Comparison of ENCODE assay signal across 8 cellular contexts in the genomic region with DNA sequence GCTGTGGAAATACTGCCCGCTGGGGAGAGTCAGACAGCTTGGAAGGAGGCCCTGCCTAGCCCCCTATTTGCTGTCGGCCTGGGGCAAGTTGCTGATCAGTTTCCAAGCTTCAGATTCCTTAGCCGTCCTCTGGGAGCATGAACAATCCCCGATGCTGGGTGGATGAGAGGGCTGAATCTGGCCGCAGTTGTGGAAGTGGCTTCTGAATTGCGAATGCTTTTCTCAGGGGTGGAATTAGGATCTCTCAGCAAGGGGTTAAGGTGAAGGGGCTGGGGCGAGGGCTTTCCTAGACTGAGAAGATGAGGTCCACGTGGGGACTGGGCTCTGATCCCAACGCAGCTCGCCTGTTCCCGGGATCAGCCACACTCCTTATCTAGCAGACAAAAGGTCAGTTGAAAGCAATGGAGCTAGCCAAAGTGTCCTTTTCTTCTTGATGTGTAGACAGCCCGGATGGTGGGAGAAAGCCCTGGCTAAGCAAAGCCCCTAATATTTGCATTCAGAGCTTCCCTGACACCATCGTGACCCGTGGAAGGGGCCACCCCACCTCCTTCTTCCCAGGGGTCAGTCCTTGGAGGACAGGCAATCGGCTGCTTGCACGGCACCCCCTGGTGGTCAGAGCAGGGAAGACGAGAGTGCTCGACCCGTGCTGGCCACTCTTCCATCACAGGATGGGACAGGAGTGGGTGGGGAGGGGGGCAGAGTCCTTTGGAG. TPM values are rescaled to one million over a fixed set of nuclear protein-coding genes. Genes with fewer than 3 reads are reported as not detected.
DNase-seq lines count a peak whose midpoint lies in the region; ATAC-seq, FAIRE-seq and TF ChIP-seq lines count a peak whose summit lies in the region.

No MANE protein-coding gene starts in this region.

- no peaks in the 10 kb centered on the region for H3K9me3 ChIP-seq in MM.1S (replicated peaks; ENCODE audit: insufficient read depth, low read length)
- H3K9me3 ChIP-seq in right lobe of liver, result no peaks in the 10 kb centered on the region

- no peak overlapping the region for H3K4me2 ChIP-seq in MM.1S (ENCODE audit: low read depth, low read length)

- H3K4me3 ChIP-seq in MM.1S (ENCODE audit: low read length) (no peak overlapping the region), right lobe of liver (no peak overlapping the region)

- FAIRE-seq in GM18507 (lab: Jason Lieb, UNC), result peak; percentile 70

- no peaks in the 10 kb centered on the region for H3K79me2 ChIP-seq in MM.1S (ENCODE audit: low read length)

- TF ChIP-seq CTCF in AG09319 (IDR thresholded peaks at IDR 0.05; ENCODE audit: low read depth, low read length) (peak; percentile 91), MM.1S (IDR thresholded peaks at IDR 0.05; ENCODE audit: low read length) (peak; percentile 89), right lobe of liver (IDR thresholded peaks at IDR 0.05) (peak; percentile 75 to 91 (median 84))

- H3K36me3 ChIP-seq in MM.1S (replicated peaks; ENCODE audit: insufficient read depth, low read length) (no peaks in the 10 kb centered on the region), right lobe of liver (no peaks in the 10 kb centered on the region)

- DNase-seq in AG09319 (ENCODE audit: extremely low read depth, low read depth) (peak; percentile 44), GM18507 (ENCODE audit: extremely low spot score, insufficient read length, low read depth) (peak; percentile 47), MM.1S (no peak), dermis blood vessel endothelial cell (peak; percentile 75), right lobe of liver (peak; percentile 77 to 85 (median 83))
- DNase-seq in activated CD4-positive, alpha-beta T cell treated with anti-CD3 and anti-CD28 coated beads for 4 hours, result peak; percentile 44 to 51
- DNase-seq in stimulated activated CD4-positive, alpha-beta T cell treated with anti-CD3 and anti-CD28 coated beads, Interleukin-4, amount 100 ng/mL, for 24 hours, result peak; percentile 63

- intact Hi-C loops in right lobe of liver (cut with DNase I), result loop anchor here (10.0 kb wide), 2 partner anchors 134 to 144 kb away; no protein-coding TSS in a partner anchor

- no peak overlapping the region for H2AFZ ChIP-seq in MM.1S (ENCODE audit: low read length)

- no peaks in the 10 kb centered on the region for H3F3A ChIP-seq in MM.1S (ENCODE audit: insufficient read depth, low read length)

- no peak for TF ChIP-seq POLR2A in right lobe of liver (IDR thresholded peaks at IDR 0.05)

- 23% methylated on average over 9 of the region's 19 CpGs for WGBS in right lobe of liver (ENCODE audit: insufficient coverage, low coverage, low lambda C conversion rate, missing lambda C conversion rate)

- no peak overlapping the region for H3K27ac ChIP-seq in MM.1S (ENCODE audit: low read length)
- no peak overlapping the region for H3K27ac ChIP-seq in right lobe of liver

- no peaks in the 10 kb centered on the region; the same call in 1 of the 2 replicates for H3K27me3 ChIP-seq in MM.1S (replicated peaks; ENCODE audit: insufficient read depth, low read length)
- no peaks in the 10 kb centered on the region for H3K27me3 ChIP-seq in right lobe of liver

- no peak overlapping the region for H3K9ac ChIP-seq in MM.1S (ENCODE audit: low read length)

- ATAC-seq in right lobe of liver, result peak; percentile 92 to 95 (median 95)
- ATAC-seq in GM21619 (IDR thresholded peaks at IDR 0.05; ENCODE audit: unreplicated experiment), result no peak

- no peaks in the 10 kb centered on the region for H3K4me1 ChIP-seq in MM.1S (ENCODE audit: low read length)
- H3K4me1 ChIP-seq in right lobe of liver, result peaks cover 0 to 10% (median 4%) of the 10 kb centered on the region in 4 donors

- H4K20me1 ChIP-seq in MM.1S (ENCODE audit: insufficient read depth, low read length), result no peaks in the 10 kb centered on the region

- H3K9me2 ChIP-seq in MM.1S (replicated peaks; ENCODE audit: insufficient read depth, low read length), result no peaks in the 10 kb centered on the region

RNA-seq across cellular contexts. Expression of gene COL15A1, which starts 54.9 kb away (rescaled TPM):
- total RNA-seq in dermis blood vessel endothelial cell (0.42 and 31.5 TPM in 2 replicates), right lobe of liver (under 1 TPM in 4 of 6 experiments, not detected in 2; 0.07 to 0.58 (median 0.11) TPM)
